ENCODE assay signal across 8 cellular contexts in the genomic region with DNA sequence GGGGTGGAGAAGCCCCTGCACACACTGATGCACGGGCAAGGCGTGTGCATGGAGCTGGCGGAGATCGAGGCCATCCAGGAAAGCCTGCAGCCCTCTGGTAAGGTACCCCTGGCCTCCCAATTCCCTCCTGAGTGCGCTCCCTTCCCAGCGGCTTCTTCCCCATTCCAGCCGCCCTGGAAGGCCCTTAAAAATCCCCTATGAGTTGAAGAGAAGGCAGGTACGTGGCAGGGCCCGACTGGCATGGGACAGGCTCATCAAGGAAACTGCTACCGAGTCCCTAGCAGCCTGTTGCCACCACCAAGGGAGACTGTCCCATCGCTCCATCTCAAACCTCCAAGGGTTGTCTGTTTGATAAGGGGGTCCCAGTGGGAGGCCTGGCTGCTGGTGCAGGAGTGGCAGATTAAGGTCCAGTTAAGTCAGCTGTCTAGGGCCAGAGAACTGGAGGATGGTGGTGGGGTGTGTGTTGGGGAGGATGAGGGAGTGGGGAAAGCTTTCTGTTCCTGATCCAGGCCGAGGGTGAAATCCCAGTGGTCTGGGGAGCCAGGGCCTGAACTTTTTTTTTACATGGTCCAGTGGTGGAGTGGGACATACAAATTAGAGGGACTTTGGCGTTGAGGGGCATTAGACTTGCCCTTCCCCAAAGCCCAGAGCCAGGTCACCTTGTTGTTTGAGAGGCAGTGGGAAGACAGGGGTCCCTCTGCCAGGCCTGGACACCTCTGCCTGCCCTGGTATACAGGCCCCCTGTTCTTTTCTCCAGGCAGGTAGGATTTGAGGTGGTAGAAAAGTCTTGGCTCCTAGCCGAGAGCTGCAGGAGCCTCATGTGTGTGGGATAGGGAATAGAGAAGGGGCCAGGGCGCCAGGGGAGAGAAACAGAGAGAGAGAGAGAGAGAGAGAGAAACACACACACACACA. TPM values are rescaled to one million over a fixed set of nuclear protein-coding genes. Genes with fewer than 3 reads are reported as not detected.
DNase-seq lines count a peak whose midpoint lies in the region; ATAC-seq, FAIRE-seq and TF ChIP-seq lines count a peak whose summit lies in the region.

No MANE protein-coding gene starts in this region.

- TF ChIP-seq EP300 in SK-N-SH (IDR thresholded peaks at IDR 0.05; ENCODE audit: borderline replicate concordance in 1 of 2, low read depth in 1 of 2, low read length in 1 of 2), result no peak

- ATAC-seq in esophagus mucosa, result peak; percentile 3
- ATAC-seq in HG03175 (IDR thresholded peaks at IDR 0.05; ENCODE audit: unreplicated experiment), result no peak

- peak overlapping the region; percentile 51; the same call in 1 of the 2 replicates for H2AFZ ChIP-seq in SK-N-SH (ENCODE audit: low read depth)
- no peak overlapping the region for H2AFZ ChIP-seq in parathyroid adenoma

- H3K79me2 ChIP-seq in SK-N-SH (ENCODE audit: insufficient read depth) (peaks cover 51% of the 10 kb centered on the region), parathyroid adenoma (no peaks in the 10 kb centered on the region)

- H3K4me2 ChIP-seq in SK-N-SH (peak overlapping the region; percentile 99), parathyroid adenoma (ENCODE audit: low read length) (peak overlapping the region; percentile 44)

- H3K9ac ChIP-seq in SK-N-SH (peak overlapping the region; percentile 74), parathyroid adenoma (no peak overlapping the region)

- peaks cover 3 to 49% of the 10 kb centered on the region in 2 experiments; a peak in 2 of 4 replicates for H3K4me1 ChIP-seq in SK-N-SH (ENCODE audit: control insufficient read depth in 1 of 2, insufficient read depth in 2 of 2, low read depth in 1 of 2, low read length in 1 of 2)
- H3K4me1 ChIP-seq in parathyroid adenoma, result no peaks in the 10 kb centered on the region

- POLR2A ChIA-PET in SK-N-SH (lab: Yijun Ruan, JAX), result interaction anchor here (0.7 to 1.3 kb wide), 8 partner anchors 14 to 113 kb away, joined by 3 to 6 read pairs (median 5); a partner anchor contains a TSS

- CTCF ChIA-PET in SK-N-SH (lab: Yijun Ruan, JAX), result interaction anchor here (0.6 to 18.2 kb wide), 23 partner anchors 11 to 175 kb away, joined by 3 to 332 read pairs (median 5); a partner anchor contains a TSS

- no peaks in the 10 kb centered on the region for H3K9me2 ChIP-seq in SK-N-SH

- no peaks in the 10 kb centered on the region for H3F3A ChIP-seq in SK-N-SH (replicated peaks; ENCODE audit: insufficient read depth)

- WGBS in SK-N-SH (ENCODE audit: low lambda C conversion rate), result 32% methylated on average over 14 of the region's 15 CpGs

- no peaks in the 10 kb centered on the region for H4K20me1 ChIP-seq in SK-N-SH (ENCODE audit: insufficient read depth)

- peak overlapping the region; percentile 62 to 81 for H3K4me3 ChIP-seq in SK-N-SH (ENCODE audit: low read depth in 2 of 2, low read length in 1 of 2)
- peak overlapping the region; percentile 49 for H3K4me3 ChIP-seq in parathyroid adenoma (ENCODE audit: low read depth, low read length)

- no peak for TF ChIP-seq RAD21 in SK-N-SH (IDR thresholded peaks at IDR 0.05; ENCODE audit: low read length)

- no peaks in the 10 kb centered on the region for H3K27me3 ChIP-seq in SK-N-SH (ENCODE audit: insufficient read depth)
- H3K27me3 ChIP-seq in parathyroid adenoma (ENCODE audit: control insufficient read depth, insufficient read depth, low read length), result no peaks in the 10 kb centered on the region

- H3K36me3 ChIP-seq in SK-N-SH (replicated peaks in 1 of 2; ENCODE audit: control insufficient read depth in 1 of 2, insufficient read depth in 2 of 2, low read length in 1 of 2) (no peaks in the 10 kb centered on the region), parathyroid adenoma (ENCODE audit: control insufficient read depth, insufficient read depth, low read length) (no peaks in the 10 kb centered on the region)

- H3K9me3 ChIP-seq in SK-N-SH (no peaks in the 10 kb centered on the region), parathyroid adenoma (ENCODE audit: control insufficient read depth, low read length) (no peaks in the 10 kb centered on the region)

- H3K27ac ChIP-seq in SK-N-SH (ENCODE audit: low read depth in 2 of 2, low read length in 1 of 2) (peak overlapping the region; percentile 74 to 77), parathyroid adenoma (peak overlapping the region; percentile 60)

- peak; percentile 5; the same call in 1 of the 2 replicates for TF ChIP-seq CTCF in SK-N-SH (IDR thresholded peaks at IDR 0.05)
- no peak for TF ChIP-seq CTCF in parathyroid adenoma (IDR thresholded peaks at IDR 0.05)

- peak; percentile 24 for FAIRE-seq in GM12892 (lab: Jason Lieb, UNC)

- TF ChIP-seq POLR2A in GM12892 (IDR thresholded peaks at IDR 0.05; ENCODE audit: low read depth, low read length), result no peak

- no peak for DNase-seq in GM12892 (ENCODE audit: insufficient read length)
- DNase-seq in SK-N-SH, result no peak
- no peak for DNase-seq in HCEC 1CT
- DNase-seq in amniotic stem cell (lab: John Stamatoyannopoulos, UW), result no peak
- DNase-seq in HK-2 (ENCODE audit: unreplicated experiment), result no peak

TF ChIP-seq in SK-N-SH, 30 proteins besides CTCF, POLR2A, EP300 and RAD21:
- TF ChIP-seq NFIC (IDR thresholded peaks at IDR 0.05; ENCODE audit: borderline replicate concordance) (no peak), YY1 (IDR thresholded peaks at IDR 0.05; ENCODE audit: low read depth) (no peak), FOXJ3 (CRISPR knock-in tag; IDR thresholded peaks at IDR 0.05) (no peak), RCOR1 (IDR thresholded peaks at IDR 0.05; ENCODE audit: low read length) (no peak), GATA2 (CRISPR knock-in tag; IDR thresholded peaks at IDR 0.05) (no peak), MXI1 (IDR thresholded peaks at IDR 0.05; ENCODE audit: low read depth, low read length) (no peak), MEF2A (IDR thresholded peaks at IDR 0.05; ENCODE audit: borderline replicate concordance, low read depth) (no peak), POLR2AphosphoS5 (IDR thresholded peaks at IDR 0.05; ENCODE audit: low read depth, low read length) (no peak), RXRA (IDR thresholded peaks at IDR 0.05; ENCODE audit: borderline replicate concordance, low read depth) (no peak), ELF1 (IDR thresholded peaks at IDR 0.05) (no peak)
- TF ChIP-seq, protein P1, sequence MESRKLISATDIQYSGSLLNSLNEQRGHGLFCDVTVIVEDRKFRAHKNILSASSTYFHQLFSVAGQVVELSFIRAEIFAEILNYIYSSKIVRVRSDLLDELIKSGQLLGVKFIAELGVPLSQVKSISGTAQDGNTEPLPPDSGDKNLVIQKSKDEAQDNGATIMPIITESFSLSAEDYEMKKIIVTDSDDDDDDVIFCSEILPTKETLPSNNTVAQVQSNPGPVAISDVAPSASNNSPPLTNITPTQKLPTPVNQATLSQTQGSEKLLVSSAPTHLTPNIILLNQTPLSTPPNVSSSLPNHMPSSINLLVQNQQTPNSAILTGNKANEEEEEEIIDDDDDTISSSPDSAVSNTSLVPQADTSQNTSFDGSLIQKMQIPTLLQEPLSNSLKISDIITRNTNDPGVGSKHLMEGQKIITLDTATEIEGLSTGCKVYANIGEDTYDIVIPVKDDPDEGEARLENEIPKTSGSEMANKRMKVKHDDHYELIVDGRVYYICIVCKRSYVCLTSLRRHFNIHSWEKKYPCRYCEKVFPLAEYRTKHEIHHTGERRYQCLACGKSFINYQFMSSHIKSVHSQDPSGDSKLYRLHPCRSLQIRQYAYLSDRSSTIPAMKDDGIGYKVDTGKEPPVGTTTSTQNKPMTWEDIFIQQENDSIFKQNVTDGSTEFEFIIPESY (IDR thresholded peaks at IDR 0.05; ENCODE audit: borderline replicate concordance, low read depth), result no peak
- TF ChIP-seq, protein P2, sequence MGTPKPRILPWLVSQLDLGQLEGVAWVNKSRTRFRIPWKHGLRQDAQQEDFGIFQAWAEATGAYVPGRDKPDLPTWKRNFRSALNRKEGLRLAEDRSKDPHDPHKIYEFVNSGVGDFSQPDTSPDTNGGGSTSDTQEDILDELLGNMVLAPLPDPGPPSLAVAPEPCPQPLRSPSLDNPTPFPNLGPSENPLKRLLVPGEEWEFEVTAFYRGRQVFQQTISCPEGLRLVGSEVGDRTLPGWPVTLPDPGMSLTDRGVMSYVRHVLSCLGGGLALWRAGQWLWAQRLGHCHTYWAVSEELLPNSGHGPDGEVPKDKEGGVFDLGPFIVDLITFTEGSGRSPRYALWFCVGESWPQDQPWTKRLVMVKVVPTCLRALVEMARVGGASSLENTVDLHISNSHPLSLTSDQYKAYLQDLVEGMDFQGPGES (IDR thresholded peaks at IDR 0.05; ENCODE audit: low read depth, low read length), result no peak
- TF ChIP-seq, protein P3, sequence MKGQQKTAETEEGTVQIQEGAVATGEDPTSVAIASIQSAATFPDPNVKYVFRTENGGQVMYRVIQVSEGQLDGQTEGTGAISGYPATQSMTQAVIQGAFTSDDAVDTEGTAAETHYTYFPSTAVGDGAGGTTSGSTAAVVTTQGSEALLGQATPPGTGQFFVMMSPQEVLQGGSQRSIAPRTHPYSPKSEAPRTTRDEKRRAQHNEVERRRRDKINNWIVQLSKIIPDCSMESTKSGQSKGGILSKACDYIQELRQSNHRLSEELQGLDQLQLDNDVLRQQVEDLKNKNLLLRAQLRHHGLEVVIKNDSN (IDR thresholded peaks at IDR 0.05; ENCODE audit: borderline replicate concordance, low read depth), result no peak

RNA-seq across cellular contexts. Expression of a gene that starts 1.0 kb away (rescaled TPM):
- 3.6 TPM for polyA plus RNA-seq in GM12892 (2012; ENCODE audit: missing spikeins)
- 101 and 128 TPM in 2 replicates for polyA plus RNA-seq in SK-N-SH (2012; rRNA removed)
- 92.5 and 132 TPM in 2 replicates for polyA plus RNA-seq in SK-N-SH (2012; cell fraction: cytosol; rRNA removed)
- polyA plus RNA-seq in SK-N-SH (2012; cell fraction: nucleus; rRNA removed), result 60.9 and 69.1 TPM in 2 replicates
- total RNA-seq in esophagus mucosa, result 72.1 TPM

RNA-seq across cellular contexts. Expression of a gene that starts 26.5 kb away (rescaled TPM):
- polyA plus RNA-seq in GM12892 (2012; ENCODE audit: missing spikeins), result 89.2 TPM
- polyA plus RNA-seq in SK-N-SH (2012; rRNA removed), result 20.6 and 23.2 TPM in 2 replicates
- polyA plus RNA-seq in SK-N-SH (2012; cell fraction: cytosol; rRNA removed), result 31.8 and 42.2 TPM in 2 replicates
- polyA plus RNA-seq in SK-N-SH (2012; cell fraction: nucleus; rRNA removed), result 11.8 and 25.8 TPM in 2 replicates
- 56.1 TPM for total RNA-seq in esophagus mucosa

RNA-seq across cellular contexts. Expression of a gene that starts 57.2 kb away (rescaled TPM):
- not detected for polyA plus RNA-seq in GM12892 (2012; ENCODE audit: missing spikeins)
- not detected in 2 replicates for polyA plus RNA-seq in SK-N-SH (2012; rRNA removed)
- polyA plus RNA-seq in SK-N-SH (2012; cell fraction: cytosol; rRNA removed), result 0.01 TPM in 1 of 2 replicates, not detected in the other
- 0.02 TPM in 1 of 2 replicates, not detected in the other for polyA plus RNA-seq in SK-N-SH (2012; cell fraction: nucleus; rRNA removed)
- total RNA-seq in esophagus mucosa, result 52.1 TPM
